1 cellular context compared by ENCODE assay signal in the genomic region with DNA sequence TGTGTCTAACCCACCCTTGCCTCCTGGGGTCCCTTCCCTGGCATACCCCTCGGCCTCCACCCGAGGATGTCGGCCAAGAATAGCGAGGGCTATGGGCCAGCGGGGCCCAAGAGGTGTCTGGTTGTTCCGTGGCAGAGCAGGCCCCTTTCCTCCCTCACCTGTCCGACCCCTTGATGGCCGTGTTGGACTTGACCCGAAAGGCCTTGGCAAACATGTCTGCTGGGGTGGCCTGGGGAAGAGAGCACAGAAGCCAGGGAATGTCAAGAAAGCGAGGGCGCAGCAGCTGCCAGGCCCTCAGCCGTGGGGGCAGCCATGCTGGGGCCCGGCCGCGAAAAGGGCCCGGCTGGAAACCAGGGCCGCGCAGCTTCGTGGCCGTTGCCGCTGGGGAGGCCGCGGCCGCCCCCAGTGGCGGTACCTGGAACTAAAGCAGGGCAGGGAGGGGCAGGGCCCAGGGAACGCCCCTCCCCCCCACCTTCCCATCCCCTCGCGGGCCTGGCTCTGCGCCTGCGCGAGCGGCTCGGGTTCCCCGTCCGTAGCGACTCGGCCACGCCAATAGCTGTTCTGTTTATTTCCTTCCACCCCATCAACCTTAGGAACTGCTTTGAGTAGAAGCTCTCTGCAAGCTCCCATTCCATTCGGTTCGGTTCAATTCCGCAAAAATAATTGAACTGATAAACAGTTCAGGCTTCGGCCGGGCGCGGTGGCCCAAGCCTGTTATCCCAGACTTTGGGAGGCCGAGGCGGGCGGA.
TF ChIP-seq lines count a peak whose summit lies in the region.

TSS of gene EIF2D (minus strand) at position 337 of the 748 bp plus-strand sequence. CDS start at position 214, 123 bp downstream.

TF ChIP-seq in HEK293, 187 proteins besides CTCF, POLR2A, EP300 and RAD21 (continued from another document and continues in another):
- TF ChIP-seq SP3 (tag by site-specific recombination; IDR thresholded peaks at IDR 0.05) (peak; percentile 86), KLF16 (tag by site-specific recombination; IDR thresholded peaks at IDR 0.05) (peak; percentile 96; the same call in 1 of the 2 replicates), ZNF350 (tag by site-specific recombination; IDR thresholded peaks at IDR 0.05) (no peak), ZNF211 (tag by site-specific recombination; IDR thresholded peaks at IDR 0.05; ENCODE audit: low read depth) (no peak), ZXDB (tag by site-specific recombination; IDR thresholded peaks at IDR 0.05) (peak; percentile 98), HOXD13 (CRISPR knock-in tag; IDR thresholded peaks at IDR 0.05; ENCODE audit: borderline replicate concordance) (peak; percentile 21; the same call in 1 of the 2 replicates), TRIM28 (IDR thresholded peaks at IDR 0.05; ENCODE audit: borderline replicate concordance, low read length) (peak; percentile 81; the same call in 1 of the 2 replicates), ZNF202 (tag by site-specific recombination; IDR thresholded peaks at IDR 0.05; ENCODE audit: borderline replicate concordance) (0 out of 2 replicates have a peak, but pooled peaks have one; percentile 56), ZNF157 (tag by site-specific recombination; IDR thresholded peaks at IDR 0.05) (no peak), ZNF658 (tag by site-specific recombination; IDR thresholded peaks at IDR 0.05) (no peak), ZNF645 (tag by site-specific recombination; IDR thresholded peaks at IDR 0.05) (peak; percentile 82; the same call in 1 of the 2 replicates), ZBTB17 (tag by site-specific recombination; IDR thresholded peaks at IDR 0.05) (peak; percentile 89), KLF17 (tag by site-specific recombination; IDR thresholded peaks at IDR 0.05) (peak; percentile 99), ZNF747 (tag by site-specific recombination; IDR thresholded peaks at IDR 0.05) (no peak), ZNF221 (tag by site-specific recombination; IDR thresholded peaks at IDR 0.05; ENCODE audit: borderline replicate concordance) (no peak), PATZ1 (tag by site-specific recombination; IDR thresholded peaks at IDR 0.05) (peak; percentile 100), ZNF660 (tag by site-specific recombination; IDR thresholded peaks at IDR 0.05) (peak; percentile 99), ZNF10 (tag by site-specific recombination; IDR thresholded peaks at IDR 0.05) (peak; percentile 57; the same call in 1 of the 2 replicates), ZNF24 (tag by site-specific recombination; IDR thresholded peaks at IDR 0.05) (peak; percentile 97), PRDM1 (tag by site-specific recombination; IDR thresholded peaks at IDR 0.05) (no peak), ZNF416 (tag by site-specific recombination; IDR thresholded peaks at IDR 0.05) (no peak), PRDM4 (tag by site-specific recombination; IDR thresholded peaks at IDR 0.05) (peak; percentile 52), ZEB2 (tag by site-specific recombination; IDR thresholded peaks at IDR 0.05) (peak; percentile 91), ZNF121 (tag by site-specific recombination; IDR thresholded peaks at IDR 0.05) (peak; percentile 86), KLF10 (tag by site-specific recombination; IDR thresholded peaks at IDR 0.05) (peak; percentile 86), ATF2 (tag by site-specific recombination; IDR thresholded peaks at IDR 0.05; ENCODE audit: low read depth) (0 out of 2 replicates have a peak, but pooled peaks have one; percentile 17), ZNF140 (tag by site-specific recombination; IDR thresholded peaks at IDR 0.05) (no peak), ZNF792 (tag by site-specific recombination; IDR thresholded peaks at IDR 0.05) (peak; percentile 81), IKZF3 (tag by site-specific recombination; IDR thresholded peaks at IDR 0.05) (peak; percentile 53; the same call in 1 of the 2 replicates), ZNF423 (tag by site-specific recombination; IDR thresholded peaks at IDR 0.05) (peak; percentile 36; the same call in 1 of the 2 replicates)
- TF ChIP-seq, protein P1, sequence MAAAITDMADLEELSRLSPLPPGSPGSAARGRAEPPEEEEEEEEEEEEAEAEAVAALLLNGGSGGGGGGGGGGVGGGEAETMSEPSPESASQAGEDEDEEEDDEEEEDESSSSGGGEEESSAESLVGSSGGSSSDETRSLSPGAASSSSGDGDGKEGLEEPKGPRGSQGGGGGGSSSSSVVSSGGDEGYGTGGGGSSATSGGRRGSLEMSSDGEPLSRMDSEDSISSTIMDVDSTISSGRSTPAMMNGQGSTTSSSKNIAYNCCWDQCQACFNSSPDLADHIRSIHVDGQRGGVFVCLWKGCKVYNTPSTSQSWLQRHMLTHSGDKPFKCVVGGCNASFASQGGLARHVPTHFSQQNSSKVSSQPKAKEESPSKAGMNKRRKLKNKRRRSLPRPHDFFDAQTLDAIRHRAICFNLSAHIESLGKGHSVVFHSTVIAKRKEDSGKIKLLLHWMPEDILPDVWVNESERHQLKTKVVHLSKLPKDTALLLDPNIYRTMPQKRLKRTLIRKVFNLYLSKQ (tag by site-specific recombination; IDR thresholded peaks at IDR 0.05; ENCODE audit: borderline replicate concordance) = no peak
- TF ChIP-seq, protein P2, sequence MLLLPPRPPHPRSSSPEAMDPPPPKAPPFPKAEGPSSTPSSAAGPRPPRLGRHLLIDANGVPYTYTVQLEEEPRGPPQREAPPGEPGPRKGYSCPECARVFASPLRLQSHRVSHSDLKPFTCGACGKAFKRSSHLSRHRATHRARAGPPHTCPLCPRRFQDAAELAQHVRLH (tag by site-specific recombination; IDR thresholded peaks at IDR 0.05) = peak; percentile 84
- TF ChIP-seq, protein P3, sequence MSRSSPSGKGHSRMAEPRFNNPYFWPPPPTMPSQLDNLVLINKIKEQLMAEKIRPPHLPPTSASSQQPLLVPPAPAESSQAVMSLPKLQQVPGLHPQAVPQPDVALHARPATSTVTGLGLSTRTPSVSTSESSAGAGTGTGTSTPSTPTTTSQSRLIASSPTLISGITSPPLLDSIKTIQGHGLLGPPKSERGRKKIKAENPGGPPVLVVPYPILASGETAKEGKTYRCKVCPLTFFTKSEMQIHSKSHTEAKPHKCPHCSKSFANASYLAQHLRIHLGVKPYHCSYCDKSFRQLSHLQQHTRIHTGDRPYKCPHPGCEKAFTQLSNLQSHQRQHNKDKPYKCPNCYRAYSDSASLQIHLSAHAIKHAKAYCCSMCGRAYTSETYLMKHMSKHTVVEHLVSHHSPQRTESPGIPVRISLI (tag by site-specific recombination; IDR thresholded peaks at IDR 0.05) = no peak; the same call in 1 of the 2 replicates
- TF ChIP-seq, protein P4, sequence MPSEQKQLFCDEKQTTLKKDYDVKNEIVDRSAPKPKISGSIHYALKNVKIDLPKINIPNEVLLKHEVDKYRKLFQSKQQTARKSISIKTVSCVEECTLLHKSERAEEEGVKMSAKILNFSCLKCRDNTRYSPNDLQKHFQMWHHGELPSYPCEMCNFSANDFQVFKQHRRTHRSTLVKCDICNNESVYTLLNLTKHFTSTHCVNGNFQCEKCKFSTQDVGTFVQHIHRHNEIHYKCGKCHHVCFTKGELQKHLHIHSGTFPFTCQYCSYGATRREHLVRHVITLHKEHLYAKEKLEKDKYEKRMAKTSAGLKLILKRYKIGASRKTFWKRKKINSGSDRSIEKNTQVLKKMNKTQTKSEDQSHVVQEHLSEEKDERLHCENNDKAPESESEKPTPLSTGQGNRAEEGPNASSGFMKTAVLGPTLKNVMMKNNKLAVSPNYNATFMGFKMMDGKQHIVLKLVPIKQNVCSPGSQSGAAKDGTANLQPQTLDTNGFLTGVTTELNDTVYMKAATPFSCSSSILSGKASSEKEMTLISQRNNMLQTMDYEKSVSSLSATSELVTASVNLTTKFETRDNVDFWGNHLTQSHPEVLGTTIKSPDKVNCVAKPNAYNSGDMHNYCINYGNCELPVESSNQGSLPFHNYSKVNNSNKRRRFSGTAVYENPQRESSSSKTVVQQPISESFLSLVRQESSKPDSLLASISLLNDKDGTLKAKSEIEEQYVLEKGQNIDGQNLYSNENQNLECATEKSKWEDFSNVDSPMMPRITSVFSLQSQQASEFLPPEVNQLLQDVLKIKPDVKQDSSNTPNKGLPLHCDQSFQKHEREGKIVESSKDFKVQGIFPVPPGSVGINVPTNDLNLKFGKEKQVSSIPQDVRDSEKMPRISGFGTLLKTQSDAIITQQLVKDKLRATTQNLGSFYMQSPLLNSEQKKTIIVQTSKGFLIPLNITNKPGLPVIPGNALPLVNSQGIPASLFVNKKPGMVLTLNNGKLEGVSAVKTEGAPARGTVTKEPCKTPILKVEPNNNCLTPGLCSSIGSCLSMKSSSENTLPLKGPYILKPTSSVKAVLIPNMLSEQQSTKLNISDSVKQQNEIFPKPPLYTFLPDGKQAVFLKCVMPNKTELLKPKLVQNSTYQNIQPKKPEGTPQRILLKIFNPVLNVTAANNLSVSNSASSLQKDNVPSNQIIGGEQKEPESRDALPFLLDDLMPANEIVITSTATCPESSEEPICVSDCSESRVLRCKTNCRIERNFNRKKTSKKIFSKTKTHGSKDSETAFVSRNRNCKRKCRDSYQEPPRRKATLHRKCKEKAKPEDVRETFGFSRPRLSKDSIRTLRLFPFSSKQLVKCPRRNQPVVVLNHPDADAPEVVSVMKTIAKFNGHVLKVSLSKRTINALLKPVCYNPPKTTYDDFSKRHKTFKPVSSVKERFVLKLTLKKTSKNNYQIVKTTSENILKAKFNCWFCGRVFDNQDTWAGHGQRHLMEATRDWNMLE (tag by site-specific recombination; conservative IDR thresholded peaks at IDR 0.05; ENCODE audit: low read depth) = peak; percentile 83
